Comparison of ENCODE assay signal across 16 cellular contexts in the genomic region with DNA sequence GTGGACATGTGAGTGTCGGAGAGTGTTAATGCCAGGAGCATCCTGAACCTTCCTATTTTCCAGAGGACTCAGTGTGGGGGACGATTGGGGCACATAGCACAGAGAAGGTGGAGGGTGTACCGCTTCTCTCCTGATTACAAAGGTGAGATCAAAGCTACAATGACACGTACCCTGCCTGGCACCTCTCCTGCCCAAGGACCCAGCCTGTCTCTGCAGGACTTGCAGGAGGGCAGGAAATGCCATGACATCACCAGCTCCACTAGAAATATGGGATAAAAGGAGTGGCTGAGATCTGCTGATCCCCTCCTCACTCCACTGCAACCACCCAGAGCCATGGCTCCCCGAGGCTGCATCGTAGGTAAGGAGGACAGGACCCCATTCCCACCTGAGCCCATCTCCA. TPM values are rescaled to one million over a fixed set of nuclear protein-coding genes. Genes with fewer than 3 reads are reported as not detected.
DNase-seq lines count a peak whose midpoint lies in the region; ATAC-seq, FAIRE-seq and TF ChIP-seq lines count a peak whose summit lies in the region.
"Had no signal": no experiment of that assay in that cellular context is flagged by ENCODE, and none has a peak within 500 bp of the region (broad histone marks: within the 10 kb centered on the region; RNA-seq: fewer than 3 reads in every experiment).

A gene (plus strand): TSS at position 301 of the 400 bp plus-strand sequence. CDS start 33 bp downstream, at position 334.

- H3K27ac ChIP-seq in PC-9 = no peak within 1 kb of the TSS
- no peak within 1 kb of the TSS for H3K27ac ChIP-seq in esophagus squamous epithelium
- H3K27ac ChIP-seq in thymus (ENCODE audit: low read depth) = no peak within 1 kb of the TSS
- H3K27ac ChIP-seq in left lung = no peak within 1 kb of the TSS
- H3K27ac ChIP-seq: C4-2B had no signal

- no peaks in the 10 kb centered on the region for H3K36me3 Mint-ChIP-seq in natural killer cell treated with Interleukin-12 subunit alpha and Interleukin-12 subunit beta and Interleukin-15 and Interleukin-18, amount 100 ng/mL, for 72 hours
- H3K36me3 Mint-ChIP-seq: CD4-positive, alpha-beta memory T cell had no signal

- peaks cover 51% of the 10 kb centered on the region for H3F3A ChIP-seq in PC-9 (ENCODE audit: insufficient read depth, low read depth)

- H3K27me3 Mint-ChIP-seq in natural killer cell treated with Interleukin-12 subunit alpha and Interleukin-12 subunit beta and Interleukin-15 and Interleukin-18, amount 100 ng/mL, for 72 hours = peaks cover 35 to 49% of the 10 kb centered on the region in 2 donors

- POLR2A ChIA-PET in PC-9 (lab: Charles Lee; ENCODE audit: unreplicated experiment) = interaction anchor here (0.6 to 0.7 kb wide), 2 partner anchors 26 to 33 kb away, joined by 3 to 7 read pairs; no protein-coding TSS in a partner anchor

- H3K27me3 ChIP-seq in PC-9 (ENCODE audit: insufficient read depth, low read depth) = no peaks in the 10 kb centered on the region
- H3K27me3 ChIP-seq in bronchial epithelial cell (ENCODE audit: control insufficient read depth, insufficient read depth, low read length) = peaks cover 48% of the 10 kb centered on the region
- peaks cover 0 to 73% (median 0%) of the 10 kb centered on the region in 4 donors for H3K27me3 ChIP-seq in esophagus squamous epithelium
- no peaks in the 10 kb centered on the region for H3K27me3 ChIP-seq in thymus (ENCODE audit: control insufficient read depth, insufficient read depth)
- H3K27me3 ChIP-seq in left lung = peaks cover 0 to 54% of the 10 kb centered on the region in 2 donors

- H3K4me2 ChIP-seq in PC-9 = peak within 1 kb of the TSS; percentile 65
- H3K4me2 ChIP-seq: A549 had no signal

- H3K79me2 ChIP-seq in PC-9 (ENCODE audit: low read depth) = no peaks in the 10 kb centered on the region

- H2AFZ ChIP-seq in PC-9 = no peak within 1 kb of the TSS

- no peak for TF ChIP-seq POLR2A in esophagus squamous epithelium (IDR thresholded peaks at IDR 0.05)

- H3K9me3 ChIP-seq in PC-9 (ENCODE audit: insufficient read depth, low read depth) = no peaks in the 10 kb centered on the region
- H3K9me3 ChIP-seq in esophagus squamous epithelium = no peaks in the 10 kb centered on the region
- no peaks in the 10 kb centered on the region for H3K9me3 ChIP-seq in thymus (ENCODE audit: control insufficient read depth)
- H3K9me3 ChIP-seq in left lung = no peaks in the 10 kb centered on the region
- H3K9me3 ChIP-seq: A549, BE2C had no signal

- H3K36me3 ChIP-seq in PC-9 (ENCODE audit: low read depth) (no peaks in the 10 kb centered on the region), bronchial epithelial cell (ENCODE audit: control insufficient read depth, insufficient read depth, low read length) (no peaks in the 10 kb centered on the region), esophagus squamous epithelium (no peaks in the 10 kb centered on the region), thymus (ENCODE audit: control insufficient read depth, insufficient read depth) (no peaks in the 10 kb centered on the region), left lung (no peaks in the 10 kb centered on the region)
- H3K36me3 ChIP-seq: BE2C had no signal

- no peaks in the 10 kb centered on the region for H4K20me1 ChIP-seq in PC-9 (ENCODE audit: insufficient read depth)

- H3K27ac Mint-ChIP-seq in natural killer cell treated with Interleukin-12 subunit alpha and Interleukin-12 subunit beta and Interleukin-15 and Interleukin-18, amount 100 ng/mL, for 72 hours = no peak within 1 kb of the TSS
- H3K27ac Mint-ChIP-seq: CD4-positive, alpha-beta memory T cell had no signal

- intact Hi-C loops in PC-9 (cut with micrococcal nuclease; ENCODE audit: unreplicated experiment) = no loop called here
- intact Hi-C loops in esophagus squamous epithelium (cut with DNase I) = no loop called here
- intact Hi-C loops in left lung (cut with DNase I) = no loop called here

- H3K9me3 Mint-ChIP-seq in natural killer cell treated with Interleukin-12 subunit alpha and Interleukin-12 subunit beta and Interleukin-15 and Interleukin-18, amount 100 ng/mL, for 72 hours = no peaks in the 10 kb centered on the region
- H3K9me3 Mint-ChIP-seq: CD4-positive, alpha-beta memory T cell had no signal

- no TSS peak for BruUV-seq in PC-9 (replicated peaks; lab: Mats Ljungman, UMichigan)

- no peak for DNase-seq in PC-9
- peak; percentile 25 for DNase-seq in bronchial epithelial cell (ENCODE audit: low read depth)
- DNase-seq in esophagus squamous epithelium (lab: John Stamatoyannopoulos, UW) = no peak
- no peak for DNase-seq in natural killer cell treated with Interleukin-12 subunit alpha and Interleukin-12 subunit beta and Interleukin-15 and Interleukin-18, amount 100 ng/mL, for 72 hours (ENCODE audit: low spot score)
- no peak for DNase-seq in frontal cortex (ENCODE audit: low spot score in 2 of 2)
- no peak for DNase-seq in left lung
- DNase-seq: BE2C; CD4-positive, alpha-beta memory T cell; GF-D8; HCEC 1CT had no signal

- FAIRE-seq in bronchial epithelial cell (lab: Jason Lieb, UNC) (no peak), frontal cortex (lab: Jason Lieb, UNC) (no peak)
- FAIRE-seq: GM19239 had no signal

- H3K4me3 Mint-ChIP-seq in natural killer cell treated with Interleukin-12 subunit alpha and Interleukin-12 subunit beta and Interleukin-15 and Interleukin-18, amount 100 ng/mL, for 72 hours = no peak within 1 kb of the TSS
- H3K4me3 Mint-ChIP-seq: CD4-positive, alpha-beta memory T cell had no signal

- no peak for ATAC-seq in natural killer cell treated with Interleukin-12 subunit alpha and Interleukin-12 subunit beta and Interleukin-15 and Interleukin-18, amount 100 ng/mL, for 72 hours
- ATAC-seq in left lung = no peak
- ATAC-seq: A549 had no signal

- CTCF ChIA-PET in PC-9 (lab: Charles Lee) = interaction anchor here (0.6 kb wide), 2 partner anchors 36 kb away, joined by 3 to 4 read pairs; no protein-coding TSS in a partner anchor

- H3K4me1 Mint-ChIP-seq in natural killer cell treated with Interleukin-12 subunit alpha and Interleukin-12 subunit beta and Interleukin-15 and Interleukin-18, amount 100 ng/mL, for 72 hours (ENCODE audit: low read depth in 2 of 2) = peaks cover 6 to 8% of the 10 kb centered on the region in 2 donors

- TF ChIP-seq CTCF in PC-9 (conservative IDR thresholded peaks at IDR 0.05) = no peak
- TF ChIP-seq CTCF in bronchial epithelial cell (IDR thresholded peaks at IDR 0.05; ENCODE audit: insufficient read depth, low read length, severe bottlenecking) = no peak
- TF ChIP-seq CTCF in esophagus squamous epithelium (IDR thresholded peaks at IDR 0.05) = no peak
- no peak for TF ChIP-seq CTCF in left lung (IDR thresholded peaks at IDR 0.05)

- H3K4me1 ChIP-seq in PC-9 (replicated peaks; ENCODE audit: insufficient read depth) (peaks cover 81% of the 10 kb centered on the region), esophagus squamous epithelium (peaks cover 15 to 66% (median 15%) of the 10 kb centered on the region in 3 donors), thymus (ENCODE audit: control insufficient read depth, insufficient read depth, low read length) (no peaks in the 10 kb centered on the region), left lung (no peaks in the 10 kb centered on the region)
- H3K4me1 ChIP-seq: BE2C had no signal

- H3K4me3 ChIP-seq in PC-9 (no peak within 1 kb of the TSS), bronchial epithelial cell (ENCODE audit: low read depth, low read length) (no peak within 1 kb of the TSS), esophagus squamous epithelium (no peak within 1 kb of the TSS), thymus (ENCODE audit: low read length) (no peak within 1 kb of the TSS), left lung (no peak within 1 kb of the TSS)
- H3K4me3 ChIP-seq: A549 had no signal

- 59 to 60% methylated on average over 6 of the region's 6 CpGs for WGBS in esophagus squamous epithelium, 2 donors
- WGBS in thymus = 83% methylated on average over 6 of the region's 6 CpGs

- no peaks in the 10 kb centered on the region for H3K9me2 ChIP-seq in PC-9 (ENCODE audit: insufficient read depth)

RNA-seq across cellular contexts. Expression of the gene that starts here (rescaled TPM):
- total RNA-seq in PC-9 (2021) (2.6 and 3.7 TPM in 2 replicates), bronchial epithelial cell (not detected in 2 replicates), esophagus squamous epithelium (10 to 100 TPM in 3 of 4 donors, 1 to 10 TPM in 1; 2.9 to 46.0 (median 22.0) TPM), frontal cortex (not detected), left lung (under 1 TPM in 1 of 2 donors, not detected in 1; 0.35 TPM)
- 26.9 TPM for polyA plus RNA-seq in thymus
- not detected for total RNA-seq in natural killer cell treated with Interleukin-12 subunit alpha and Interleukin-12 subunit beta and Interleukin-15 and Interleukin-18, amount 100 ng/mL, for 72 hours
- total RNA-seq: CD4-positive, alpha-beta memory T cell; H4 had no signal
- polyA plus RNA-seq: AG04450; CD4-positive, alpha-beta memory T cell had no signal

Comparison
In these comparisons a context has a peak if more than half of its experiments do, and no peak if none do; other contexts are left out.
1. Peak in DNase-seq in bronchial epithelial cell; RNA of the gene not detected or under 1 TPM.